Comparison of ENCODE assay signal across 11 cellular contexts in genomic region chr20:32447136-32448027, GRCh38.
DNase-seq lines count a peak whose midpoint lies in the region; ATAC-seq and TF ChIP-seq lines count a peak whose summit lies in the region.
"Had no signal": no experiment of that assay in that cellular context is flagged by ENCODE, and none has a peak within 500 bp of the region (broad histone marks: within the 10 kb centered on the region; RNA-seq: fewer than 3 reads in every experiment).

No MANE protein-coding gene starts in this region.

- intact Hi-C loops in heart left ventricle (cut with DNase I), result no loop called here

- TF ChIP-seq CTCF in VCaP (conservative IDR thresholded peaks at IDR 0.05), result no peak
- no peak for TF ChIP-seq CTCF in heart left ventricle (IDR thresholded peaks at IDR 0.05)
- TF ChIP-seq CTCF in osteocyte (IDR thresholded peaks at IDR 0.05), result no peak

- 69 to 83% (median 80%) methylated on average over 10 to 22 of the region's 22 CpGs for WGBS in heart left ventricle, 4 donors

- CTCF ChIA-PET in CD8-positive, alpha-beta memory T cell (lab: Charles Lee), result no interaction called here

- no peak overlapping the region for H3K27ac ChIP-seq in CD8-positive, alpha-beta memory T cell (ENCODE audit: low read depth, low read length)
- H3K27ac ChIP-seq in VCaP (0 out of 2 replicates have a peak overlapping the region, but pooled peaks have one; percentile 2), heart left ventricle (peak overlapping the region in 1 of 12 donors; percentile 57)
- H3K27ac ChIP-seq: ascending aorta had no signal

- no peaks in the 10 kb centered on the region for H3K9me3 Mint-ChIP-seq in CD8-positive, alpha-beta memory T cell
- H3K9me3 Mint-ChIP-seq in osteocyte (ENCODE audit: unreplicated experiment), result no peaks in the 10 kb centered on the region

- DNase-seq in CD8-positive, alpha-beta memory T cell, result no peak
- peak in 2 of 5 donors; percentile 33 to 54 for DNase-seq in heart left ventricle
- no peak for DNase-seq in osteocyte (ENCODE audit: extremely low spot score, unreplicated experiment)
- no peak for DNase-seq in NAMALWA (ENCODE audit: low spot score)
- DNase-seq in D341Med (ENCODE audit: low spot score), result no peak
- DNase-seq: NCI-H187, NCI-H69, retina had no signal

- no peaks in the 10 kb centered on the region for H3K27me3 ChIP-seq in CD8-positive, alpha-beta memory T cell (ENCODE audit: insufficient read depth, low read length, poor library complexity, severe bottlenecking)
- no peaks in the 10 kb centered on the region for H3K27me3 ChIP-seq in heart left ventricle
- H3K27me3 ChIP-seq: ascending aorta had no signal

- H3K4me3 ChIP-seq in CD8-positive, alpha-beta memory T cell (ENCODE audit: low read length), result no peak overlapping the region
- H3K4me3 ChIP-seq in heart left ventricle, result no peak overlapping the region
- H3K4me3 ChIP-seq: ascending aorta had no signal

- H3K27ac Mint-ChIP-seq in CD8-positive, alpha-beta memory T cell, result peak overlapping the region in 6 of 8 donors; percentile 30 to 88 (median 68)
- peak overlapping the region; percentile 34 for H3K27ac Mint-ChIP-seq in osteocyte (ENCODE audit: unreplicated experiment)

- no peaks in the 10 kb centered on the region for H3K4me1 ChIP-seq in CD8-positive, alpha-beta memory T cell (ENCODE audit: insufficient read depth, low read length)
- peaks cover 0 to 61% (median 38%) of the 10 kb centered on the region in 12 donors for H3K4me1 ChIP-seq in heart left ventricle

- peak overlapping the region in 1 of 7 donors; percentile 69 for H3K4me3 Mint-ChIP-seq in CD8-positive, alpha-beta memory T cell
- H3K4me3 Mint-ChIP-seq in osteocyte (ENCODE audit: unreplicated experiment), result no peak overlapping the region

- no peaks in the 10 kb centered on the region for H3K9me3 ChIP-seq in CD8-positive, alpha-beta memory T cell (ENCODE audit: low read length)
- no peaks in the 10 kb centered on the region for H3K9me3 ChIP-seq in heart left ventricle
- H3K9me3 ChIP-seq: ascending aorta had no signal

- no peaks in the 10 kb centered on the region for H3K27me3 Mint-ChIP-seq in CD8-positive, alpha-beta memory T cell
- no peaks in the 10 kb centered on the region for H3K27me3 Mint-ChIP-seq in osteocyte (ENCODE audit: unreplicated experiment)

- TF ChIP-seq POLR2A in heart left ventricle (IDR thresholded peaks at IDR 0.05), result no peak

- ATAC-seq in heart left ventricle (peak in 3 of 4 donors; percentile 14 to 53 (median 23)), HG02852 (IDR thresholded peaks at IDR 0.05; ENCODE audit: unreplicated experiment) (no peak)

- H3K4me1 Mint-ChIP-seq in CD8-positive, alpha-beta memory T cell, result peaks cover 10 to 38% (median 27%) of the 10 kb centered on the region in 3 donors
- peaks cover 19% of the 10 kb centered on the region for H3K4me1 Mint-ChIP-seq in osteocyte (ENCODE audit: unreplicated experiment)

- H3K36me3 ChIP-seq in CD8-positive, alpha-beta memory T cell (ENCODE audit: insufficient read depth, low read length), result peaks cover 25% of the 10 kb centered on the region
- peaks cover 0 to 72% (median 50%) of the 10 kb centered on the region in 9 donors for H3K36me3 ChIP-seq in heart left ventricle

- peaks cover 0 to 89% (median 8%) of the 10 kb centered on the region in 3 donors for H3K36me3 Mint-ChIP-seq in CD8-positive, alpha-beta memory T cell
- H3K36me3 Mint-ChIP-seq in osteocyte (ENCODE audit: unreplicated experiment), result peaks cover 28% of the 10 kb centered on the region

- POLR2A ChIA-PET in CD8-positive, alpha-beta memory T cell (lab: Charles Lee), result no interaction called here
